8 cellular contexts compared by ENCODE assay signal in the genomic region with DNA sequence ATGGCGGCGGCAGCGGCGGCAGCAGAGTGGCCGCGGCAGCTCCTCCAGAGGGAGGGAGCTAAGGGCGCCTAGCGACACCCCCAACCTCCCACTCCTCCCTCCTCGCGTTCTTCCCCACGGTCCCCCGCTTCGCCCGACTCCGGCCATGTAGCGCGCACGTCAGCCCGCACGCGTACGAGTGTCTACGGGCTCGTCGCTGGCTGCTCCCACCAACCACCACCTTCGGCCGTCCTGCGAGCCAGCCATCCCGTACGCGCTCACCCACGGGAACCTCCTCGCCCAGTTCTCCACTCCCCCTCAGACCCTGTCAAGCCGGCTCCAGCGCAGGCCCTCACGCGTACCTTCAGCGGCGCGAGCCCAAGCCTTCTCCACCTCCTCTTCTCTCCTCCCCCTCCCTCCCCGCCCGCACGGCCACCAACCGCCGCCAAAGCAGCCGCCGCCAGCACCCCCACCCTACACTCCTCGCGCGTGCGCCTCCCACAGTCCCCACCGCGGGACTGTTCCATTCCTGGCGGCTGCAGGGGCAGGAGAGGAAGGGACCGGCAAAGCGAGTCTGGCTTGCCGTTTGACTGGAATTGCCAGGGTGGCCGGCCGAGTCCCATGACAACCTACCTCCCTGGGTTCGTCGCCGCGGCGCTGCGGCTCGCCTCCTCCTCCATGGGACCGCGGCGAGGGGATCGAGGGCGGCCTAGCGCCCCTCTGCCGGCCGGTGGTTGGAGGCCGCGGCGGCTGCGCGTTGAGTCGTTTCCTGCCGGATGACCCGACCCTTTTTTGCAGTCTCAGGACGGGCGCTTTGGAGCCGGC. TPM values are rescaled to one million over a fixed set of nuclear protein-coding genes. Genes with fewer than 3 reads are reported as not detected.
DNase-seq lines count a peak whose midpoint lies in the region; ATAC-seq and TF ChIP-seq lines count a peak whose summit lies in the region.

A gene (plus strand): TSS at position 774 of the 804 bp plus-strand sequence. CDS start 20,689 bp downstream, outside the sequence.
A gene with protein sequence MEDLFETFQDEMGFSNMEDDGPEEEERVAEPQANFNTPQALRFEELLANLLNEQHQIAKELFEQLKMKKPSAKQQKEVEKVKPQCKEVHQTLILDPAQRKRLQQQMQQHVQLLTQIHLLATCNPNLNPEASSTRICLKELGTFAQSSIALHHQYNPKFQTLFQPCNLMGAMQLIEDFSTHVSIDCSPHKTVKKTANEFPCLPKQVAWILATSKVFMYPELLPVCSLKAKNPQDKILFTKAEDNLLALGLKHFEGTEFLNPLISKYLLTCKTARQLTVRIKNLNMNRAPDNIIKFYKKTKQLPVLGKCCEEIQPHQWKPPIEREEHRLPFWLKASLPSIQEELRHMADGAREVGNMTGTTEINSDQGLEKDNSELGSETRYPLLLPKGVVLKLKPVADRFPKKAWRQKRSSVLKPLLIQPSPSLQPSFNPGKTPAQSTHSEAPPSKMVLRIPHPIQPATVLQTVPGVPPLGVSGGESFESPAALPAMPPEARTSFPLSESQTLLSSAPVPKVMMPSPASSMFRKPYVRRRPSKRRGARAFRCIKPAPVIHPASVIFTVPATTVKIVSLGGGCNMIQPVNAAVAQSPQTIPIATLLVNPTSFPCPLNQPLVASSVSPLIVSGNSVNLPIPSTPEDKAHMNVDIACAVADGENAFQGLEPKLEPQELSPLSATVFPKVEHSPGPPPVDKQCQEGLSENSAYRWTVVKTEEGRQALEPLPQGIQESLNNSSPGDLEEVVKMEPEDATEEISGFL (minus strand): TSS at position 457 of the 804 bp plus-strand sequence. CDS start 8,338 bp downstream, outside the sequence.

- no peak for TF ChIP-seq EP300 in upper lobe of left lung (IDR thresholded peaks at IDR 0.05)

- H3K27me3 ChIP-seq in upper lobe of left lung = no peaks in the 10 kb centered on the region

- H3K9me3 Mint-ChIP-seq in progenitor cell of endocrine pancreas (ENCODE audit: low read depth) = peaks cover 15% of the 10 kb centered on the region

- intact Hi-C loops in left cardiac atrium (cut with DNase I) = no loop called here

- TF ChIP-seq CTCF in progenitor cell of endocrine pancreas (IDR thresholded peaks at IDR 0.05; ENCODE audit: unreplicated experiment) (no peak), upper lobe of left lung (IDR thresholded peaks at IDR 0.05) (peak in 4 of 6 experiments; percentile 48 to 72 (median 66))

- H3K36me3 ChIP-seq in upper lobe of left lung = peaks cover 0 to 15% (median 3%) of the 10 kb centered on the region in 4 donors

- H3K4me3 ChIP-seq in upper lobe of left lung = peak within 1 kb of the TSS; percentile 79 to 98 (median 92)

- H3K27ac ChIP-seq in upper lobe of left lung = peak within 1 kb of the TSS; percentile 95 to 99 (median 98)

- peak; percentile 88 for DNase-seq in NCI-H187 treated with DMSO at 0.1 percent for 48 hours (lab: John Stamatoyannopoulos, UW)
- DNase-seq in T-helper 17 cell = peak; percentile 85
- DNase-seq in amniotic stem cell (lab: John Stamatoyannopoulos, UW) = peak; percentile 81
- DNase-seq in left cardiac atrium = peak; percentile 93
- DNase-seq in progenitor cell of endocrine pancreas (ENCODE audit: low spot score, unreplicated experiment) = peak; percentile 74
- DNase-seq in upper lobe of left lung = peak; percentile 90 to 96

- H3K4me1 Mint-ChIP-seq in T-helper 17 cell (peaks cover 37% of the 10 kb centered on the region), progenitor cell of endocrine pancreas (ENCODE audit: low read depth) (peaks cover 24% of the 10 kb centered on the region)

- H3K36me3 Mint-ChIP-seq in T-helper 17 cell (ENCODE audit: low read depth) (no peaks in the 10 kb centered on the region), progenitor cell of endocrine pancreas (ENCODE audit: insufficient read depth) (peaks cover 31% of the 10 kb centered on the region)

- no peaks in the 10 kb centered on the region for H3K27me3 Mint-ChIP-seq in T-helper 17 cell
- no peaks in the 10 kb centered on the region for H3K27me3 Mint-ChIP-seq in progenitor cell of endocrine pancreas

- 0% methylated on average over 25 to 30 of the region's 85 CpGs for WGBS in upper lobe of left lung, 2 donors

- H3K4me1 ChIP-seq in upper lobe of left lung = peaks cover 22 to 51% (median 24%) of the 10 kb centered on the region in 4 donors

- ATAC-seq in GM18498 (IDR thresholded peaks at IDR 0.05; ENCODE audit: unreplicated experiment) (peak; percentile 84), HG02885 (IDR thresholded peaks at IDR 0.05; ENCODE audit: poor library complexity, unreplicated experiment) (peak; percentile 79), T-helper 17 cell (peak; percentile 87), left cardiac atrium (peak; percentile 97), upper lobe of left lung (ENCODE audit: low FRiP score in 2 of 2) (peak; percentile 98)

- peak in 3 of 4 donors; percentile 37 to 80 (median 77) for TF ChIP-seq POLR2A in upper lobe of left lung (IDR thresholded peaks at IDR 0.05)

- H3K27ac Mint-ChIP-seq in T-helper 17 cell (peak within 1 kb of the TSS; percentile 94), progenitor cell of endocrine pancreas (peak within 1 kb of the TSS; percentile 98)

- H3K9me3 ChIP-seq in T-helper 17 cell (ENCODE audit: control insufficient read depth, low read length, poor library complexity, severe bottlenecking) (no peaks in the 10 kb centered on the region), upper lobe of left lung (no peaks in the 10 kb centered on the region)

- peak within 1 kb of the TSS; percentile 97 for H3K4me3 Mint-ChIP-seq in T-helper 17 cell
- H3K4me3 Mint-ChIP-seq in progenitor cell of endocrine pancreas (ENCODE audit: low read depth) = peak within 1 kb of the TSS; percentile 97

RNA-seq across cellular contexts. Expression of the first gene that starts in this region (rescaled TPM):
- total RNA-seq in T-helper 17 cell (100 to 1,000 TPM in 1 of 2 donors, 10 to 100 TPM in 1; 98.9 to 127 TPM), left cardiac atrium (10 to 100 TPM; 85.1 to 96.0 TPM), progenitor cell of endocrine pancreas (121 and 126 TPM in 2 replicates), upper lobe of left lung (100 to 1,000 TPM in 3 of 6 donors, 10 to 100 TPM in 3; 60.8 to 233 (median 100) TPM)

RNA-seq across cellular contexts. Expression of the second gene that starts in this region (rescaled TPM):
- total RNA-seq in T-helper 17 cell (10 to 100 TPM; 85.0 to 86.4 TPM), left cardiac atrium (10 to 100 TPM; 47.5 to 63.7 TPM), progenitor cell of endocrine pancreas (54.6 and 56.2 TPM in 2 replicates), upper lobe of left lung (100 to 1,000 TPM in 3 of 6 donors, 10 to 100 TPM in 3; 49.3 to 225 (median 89.9) TPM)

Comparison
In these comparisons a context has a peak if more than half of its experiments do, and no peak if none do; other contexts are left out.
1. Peak in every context shown above with its lines: DNase-seq, ATAC-seq, H3K4me3 ChIP-seq and H3K27ac ChIP-seq.